In the genomic region with DNA sequence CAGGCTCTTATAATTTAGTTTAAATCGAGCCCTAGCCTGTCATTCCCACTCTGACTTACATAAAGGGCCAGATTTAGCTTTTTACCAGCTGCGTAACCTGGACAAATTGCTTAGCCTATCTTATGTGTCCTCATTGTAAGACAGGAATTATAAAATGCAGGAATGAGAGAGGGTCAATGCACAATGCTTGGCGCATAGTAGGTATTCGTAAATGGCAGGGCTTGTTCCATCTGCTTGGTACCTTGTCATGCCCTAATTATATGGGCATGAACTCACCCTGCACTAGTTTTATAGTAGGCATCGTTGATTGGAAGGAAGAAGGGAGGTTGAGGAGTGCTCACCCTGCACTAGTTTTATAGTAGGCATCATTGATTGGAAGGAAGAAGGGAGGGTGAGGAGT, we compare ENCODE assay signal across 20 cellular contexts.
"Had no signal": no experiment of that assay in that cellular context is flagged by ENCODE, and none has a peak within 500 bp of the region (broad histone marks: within the 10 kb centered on the region; RNA-seq: fewer than 3 reads in every experiment).

No MANE protein-coding gene starts in this region.

- H2AFZ ChIP-seq: parathyroid adenoma had no signal

- H3K4me3 ChIP-seq: gastrocnemius medialis, suprapubic skin, upper lobe of left lung had no signal

- H3K9ac ChIP-seq: parathyroid adenoma had no signal

- H3K4me1 ChIP-seq: parathyroid adenoma, suprapubic skin had no signal

- H3K79me2 ChIP-seq: parathyroid adenoma had no signal

- H3K9me3 Mint-ChIP-seq: activated CD4-positive, alpha-beta T cell treated with anti-CD3 and anti-CD28 coated beads, Interleukin-2, amount 10 ng/mL, durations not matched to agents 7 days and 5 days; activated T-helper 17 cell treated with anti-CD3 and anti-CD28 coated beads, Interleukin-2, amount 50 U/mL, for 72 hours; effector memory CD8-positive, alpha-beta T cell had no signal

- DNase-seq: activated CD4-positive, alpha-beta T cell treated with anti-CD3 and anti-CD28 coated beads, Interleukin-2, amount 10 ng/mL, durations not matched to agents 7 days and 5 days; activated CD4-positive, CD25-positive, alpha-beta regulatory T cell; activated naive CD4-positive, alpha-beta T cell treated with Interleukin-2 at 50 U/mL for 16 hours; amniotic stem cell; caudate nucleus; cortex of kidney; effector memory CD8-positive, alpha-beta T cell; gastrocnemius medialis; heart right ventricle; midbrain; retina; stimulated activated CD4-positive, alpha-beta T cell treated with anti-CD3 and anti-CD28 coated beads, Interleukin-2, amount 100 ng/mL, for 48 hours; stimulated activated naive CD4-positive, alpha-beta T cell treated with Interleukin-2 at 50 U/mL for 16 hours; T-helper 2 cell; upper lobe of left lung had no signal

- H3K4me3 Mint-ChIP-seq: activated CD4-positive, alpha-beta T cell treated with anti-CD3 and anti-CD28 coated beads, Interleukin-2, amount 10 ng/mL, durations not matched to agents 7 days and 5 days; activated T-helper 17 cell treated with anti-CD3 and anti-CD28 coated beads, Interleukin-2, amount 50 U/mL, for 72 hours had no signal

- H3K27ac ChIP-seq: epithelial cell of prostate, parathyroid adenoma, suprapubic skin, upper lobe of left lung had no signal

- H3K27me3 Mint-ChIP-seq: activated CD4-positive, alpha-beta T cell treated with anti-CD3 and anti-CD28 coated beads, Interleukin-2, amount 10 ng/mL, durations not matched to agents 7 days and 5 days; activated T-helper 17 cell treated with anti-CD3 and anti-CD28 coated beads, Interleukin-2, amount 50 U/mL, for 72 hours; effector memory CD8-positive, alpha-beta T cell had no signal

- H3K9me3 ChIP-seq: gastrocnemius medialis, heart right ventricle, suprapubic skin, upper lobe of left lung had no signal

- H3K27ac Mint-ChIP-seq: activated CD4-positive, alpha-beta T cell treated with anti-CD3 and anti-CD28 coated beads, Interleukin-2, amount 10 ng/mL, durations not matched to agents 7 days and 5 days; activated T-helper 17 cell treated with anti-CD3 and anti-CD28 coated beads, Interleukin-2, amount 50 U/mL, for 72 hours had no signal

- ATAC-seq: activated T-helper 17 cell treated with anti-CD3 and anti-CD28 coated beads, Interleukin-2, amount 50 U/mL, for 72 hours; effector memory CD8-positive, alpha-beta T cell; gastrocnemius medialis; heart right ventricle; left lobe of liver had no signal

- H3K27me3 ChIP-seq: gastrocnemius medialis, heart right ventricle, suprapubic skin, upper lobe of left lung had no signal
